ENCODE assay signal across 8 cellular contexts in genomic region chr6:7267521-7268091, GRCh38. TPM values are rescaled to one million over a fixed set of nuclear protein-coding genes. Genes with fewer than 3 reads are reported as not detected.
DNase-seq lines count a peak whose midpoint lies in the region; ATAC-seq, FAIRE-seq and TF ChIP-seq lines count a peak whose summit lies in the region.

No MANE protein-coding gene starts in this region.

- no peak for FAIRE-seq in H1 (lab: Jason Lieb, UNC)

- no peak overlapping the region for H2AK5ac ChIP-seq in H1 (ENCODE audit: low read depth, low read length)

- no peak overlapping the region for H3K56ac ChIP-seq in H1 (replicated peaks; ENCODE audit: insufficient read length, low read depth, low read length)

- H3K4me2 ChIP-seq in H1 (ENCODE audit: insufficient read depth in 1 of 2, low read depth in 2 of 2, low read length in 2 of 2): no peak overlapping the region
- H3K4me2 ChIP-seq in Karpas-422 (ENCODE audit: low read depth, low read length, poor library complexity, severe bottlenecking): no peak overlapping the region

- no peak overlapping the region for H3K23ac ChIP-seq in H1 (ENCODE audit: insufficient read length)

- no peak overlapping the region for H4K8ac ChIP-seq in H1 (ENCODE audit: extremely low read depth, insufficient read depth, low read length)

- no peaks in the 10 kb centered on the region for H3K9me3 Mint-ChIP-seq in Calu3 (ENCODE audit: low read depth, unreplicated experiment)

- H3K9ac ChIP-seq in H1 (replicated peaks in 1 of 4; ENCODE audit: extremely low read depth in 1 of 4, low read depth in 3 of 4, low read length in 3 of 4): no peak overlapping the region
- no peak overlapping the region for H3K9ac ChIP-seq in Karpas-422 (ENCODE audit: low read length)

- H2BK12ac ChIP-seq in H1 (ENCODE audit: low read depth, low read length): no peak overlapping the region

- H3K4me1 Mint-ChIP-seq in Calu3 (ENCODE audit: low read depth, unreplicated experiment): peaks cover 8% of the 10 kb centered on the region

- WGBS in H1 (ENCODE audit: extremely low coverage in 1 of 2, insufficient coverage in 1 of 2, insufficient read length in 1 of 2, insufficient replicate concordance in 2 of 2, low coverage in 1 of 2, low lambda C conversion rate in 2 of 2, missing lambda C conversion rate in 1 of 2), 2 experiments: 86% methylated on average over 13 of the region's 13 CpGs; no CpG with 5 or more reads in 1 of the 2 experiments

- H3K36me3 Mint-ChIP-seq in Calu3 (ENCODE audit: insufficient read depth, unreplicated experiment): no peaks in the 10 kb centered on the region

- no peak overlapping the region for H4K5ac ChIP-seq in H1 (ENCODE audit: insufficient read length, low read depth, low read length)

- H2BK20ac ChIP-seq in H1 (ENCODE audit: low read length): no peak overlapping the region

- TF ChIP-seq RAD21 in H1 (IDR thresholded peaks at IDR 0.05 in 1 of 2, conservative IDR thresholded peaks at IDR 0.05 in 1 of 2; ENCODE audit: low read depth in 2 of 2, low read length in 2 of 2): no peak

- no peak overlapping the region for H3K14ac ChIP-seq in H1 (ENCODE audit: insufficient read length)

- no peak for TF ChIP-seq EP300 in H1 (IDR thresholded peaks at IDR 0.05; ENCODE audit: borderline replicate concordance in 1 of 2, low read depth in 2 of 2, low read length in 2 of 2)

- intact Hi-C loops in Calu3 (cut with micrococcal nuclease; ENCODE audit: unreplicated experiment): no loop called here

- POLR2A ChIA-PET in H1 (lab: Charles Lee; ENCODE audit: partially characterized antibody): interaction anchor here (1.3 kb wide), 1 partner anchor 18 kb away, joined by 3 read pairs; no protein-coding TSS in a partner anchor

- H4K20me1 ChIP-seq in H1 (replicated peaks in 1 of 2; ENCODE audit: control insufficient read depth in 1 of 2, insufficient read depth in 2 of 2, low read length in 2 of 2) (no peaks in the 10 kb centered on the region), Karpas-422 (ENCODE audit: insufficient read depth, low read depth, low read length) (no peaks in the 10 kb centered on the region)

- H3K27ac ChIP-seq in H1 (ENCODE audit: low read depth, low read length): no peak overlapping the region
- no peak overlapping the region for H3K27ac ChIP-seq in Karpas-422 (ENCODE audit: low read length)

- ATAC-seq in GM19324 (IDR thresholded peaks at IDR 0.05; ENCODE audit: low FRiP score, unreplicated experiment) (no peak), HG03457 (IDR thresholded peaks at IDR 0.05; ENCODE audit: unreplicated experiment) (no peak), GM18502 (IDR thresholded peaks at IDR 0.05; ENCODE audit: poor library complexity, unreplicated experiment) (no peak)

- H3K4me1 ChIP-seq in H1 (replicated peaks in 1 of 4; ENCODE audit: control insufficient read depth in 3 of 4, insufficient read depth in 4 of 4, low read length in 3 of 4) (no peaks in the 10 kb centered on the region), Karpas-422 (ENCODE audit: low read length) (no peaks in the 10 kb centered on the region)

- no peak overlapping the region for H3K4me3 Mint-ChIP-seq in Calu3 (ENCODE audit: low read depth, unreplicated experiment)

- H4K91ac ChIP-seq in H1 (replicated peaks; ENCODE audit: insufficient read length, low read length): no peak overlapping the region

- H2BK120ac ChIP-seq in H1 (replicated peaks; ENCODE audit: low read depth, low read length): no peak overlapping the region

- H2BK15ac ChIP-seq in H1 (ENCODE audit: low read length): no peak overlapping the region

- no peaks in the 10 kb centered on the region for H3K23me2 ChIP-seq in H1 (ENCODE audit: low read depth, low read length)

- TF ChIP-seq POLR2A in H1 (IDR thresholded peaks at IDR 0.05; ENCODE audit: control extremely low read depth in 1 of 2, low read depth in 2 of 2, low read length in 2 of 2): no peak

- H3K79me2 ChIP-seq in H1 (ENCODE audit: control insufficient read depth in 1 of 2, insufficient read depth in 2 of 2, low read length in 2 of 2) (no peaks in the 10 kb centered on the region), Karpas-422 (ENCODE audit: low read length) (no peaks in the 10 kb centered on the region)

- no peak for TF ChIP-seq CTCF in Calu3 (IDR thresholded peaks at IDR 0.05; ENCODE audit: unreplicated experiment)
- no peak for TF ChIP-seq CTCF in H1 (IDR thresholded peaks at IDR 0.05; ENCODE audit: control extremely low read depth in 1 of 3, insufficient read depth in 1 of 3, low read depth in 1 of 3, low read length in 3 of 3)

- H3K79me1 ChIP-seq in H1 (ENCODE audit: low read depth, low read length): no peaks in the 10 kb centered on the region

- H2AFZ ChIP-seq in H1 (ENCODE audit: low read length) (no peak overlapping the region), Karpas-422 (ENCODE audit: low read length) (no peak overlapping the region)

- no peaks in the 10 kb centered on the region for H3K9me2 ChIP-seq in Karpas-422 (replicated peaks; ENCODE audit: insufficient read depth, low read length)

- H3K4me3 ChIP-seq in H1 (ENCODE audit: extremely low read depth in 1 of 4, insufficient read depth in 2 of 4, low read depth in 3 of 4, low read length in 4 of 4): no peak overlapping the region
- no peak overlapping the region for H3K4me3 ChIP-seq in Karpas-422 (ENCODE audit: low read length)

- H3K36me3 ChIP-seq in H1 (ENCODE audit: control insufficient read depth in 2 of 4, insufficient read depth in 4 of 4, low read length in 3 of 4): no peaks in the 10 kb centered on the region
- no peaks in the 10 kb centered on the region for H3K36me3 ChIP-seq in Karpas-422 (ENCODE audit: insufficient read depth, low read length)

- no peak overlapping the region for H3K27ac Mint-ChIP-seq in Calu3 (ENCODE audit: unreplicated experiment)

- H3K9me3 ChIP-seq in H1 (ENCODE audit: insufficient read depth in 2 of 2, low read depth in 1 of 2, low read length in 1 of 2): no peaks in the 10 kb centered on the region
- H3K9me3 ChIP-seq in Karpas-422 (ENCODE audit: low read length): no peaks in the 10 kb centered on the region

- BruUV-seq in Calu3 (replicated peaks; lab: Mats Ljungman, UMichigan): no TSS peak

- H2BK5ac ChIP-seq in H1 (ENCODE audit: low read depth, low read length): no peak overlapping the region

- H3K27me3 ChIP-seq in H1 (replicated peaks in 1 of 4; ENCODE audit: control insufficient read depth in 3 of 4, extremely low read depth in 1 of 4, insufficient read depth in 3 of 4, low read length in 3 of 4): no peaks in the 10 kb centered on the region
- H3K27me3 ChIP-seq in Karpas-422 (ENCODE audit: low read length): no peaks in the 10 kb centered on the region

- DNase-seq in Calu3 (peak; percentile 71), NCI-H1105 (lab: John Stamatoyannopoulos, UW) (peak; percentile 28), H1 (ENCODE audit: low read depth in 1 of 2, low spot score in 2 of 2) (no peak), nucleus accumbens (lab: John Stamatoyannopoulos, UW) (peak in 40 of 56 donors; percentile 20 to 80 (median 46)), Karpas-422 (no peak)

- CTCF ChIA-PET in Calu3 (lab: Charles Lee) (no interaction called here), H1 (lab: Charles Lee; ENCODE audit: partially characterized antibody) (interaction anchor here (1.0 kb wide), 1 partner anchor 9 kb away, joined by 3 read pairs; no protein-coding TSS in a partner anchor)

- H3K18ac ChIP-seq in H1 (ENCODE audit: extremely low read depth, low read length): peak overlapping the region; percentile 48; the same call in 1 of the 2 replicates

- no peaks in the 10 kb centered on the region for H3K27me3 Mint-ChIP-seq in Calu3 (ENCODE audit: unreplicated experiment)

- H3K4ac ChIP-seq in H1 (replicated peaks; ENCODE audit: insufficient read length, low read depth, low read length): no peak overlapping the region

TF ChIP-seq in H1, 55 proteins besides CTCF, POLR2A, EP300 and RAD21:
- TF ChIP-seq MAFK (IDR thresholded peaks at IDR 0.05; ENCODE audit: low read depth, low read length) (no peak), SIRT6 (IDR thresholded peaks at IDR 0.05; ENCODE audit: low read length) (no peak), CBX8 (IDR thresholded peaks at IDR 0.05; ENCODE audit: borderline replicate concordance, low read depth, low read length) (no peak), CHD2 (IDR thresholded peaks at IDR 0.05; ENCODE audit: low read length) (no peak), SAP30 (IDR thresholded peaks at IDR 0.05; ENCODE audit: insufficient read depth, insufficient replicate concordance, low read length) (no peak), ASH2L (IDR thresholded peaks at IDR 0.05; ENCODE audit: low read length) (no peak), EZH2 (IDR thresholded peaks at IDR 0.05; ENCODE audit: low read depth, low read length, severe bottlenecking) (no peak), KDM5A (IDR thresholded peaks at IDR 0.05; ENCODE audit: low read length) (no peak), RXRA (IDR thresholded peaks at IDR 0.05; ENCODE audit: insufficient read depth, low read depth, low read length) (no peak), SRF (IDR thresholded peaks at IDR 0.05; ENCODE audit: low read depth, low read length) (no peak), TCF12 (IDR thresholded peaks at IDR 0.05; ENCODE audit: low read depth, low read length) (no peak), FOSL1 (IDR thresholded peaks at IDR 0.05; ENCODE audit: insufficient read depth, low read depth, low read length) (no peak), HDAC6 (IDR thresholded peaks at IDR 0.05; ENCODE audit: low read depth, low read length) (no peak), GTF2F1 (IDR thresholded peaks at IDR 0.05; ENCODE audit: borderline replicate concordance, low read depth, low read length) (no peak), RFX5 (IDR thresholded peaks at IDR 0.05; ENCODE audit: borderline replicate concordance, low read depth, low read length) (no peak), CREB1 (IDR thresholded peaks at IDR 0.05) (no peak), BACH1 (IDR thresholded peaks at IDR 0.05; ENCODE audit: low read length) (no peak)

RNA-seq across cellular contexts. Expression of gene SSR1, which starts 45.4 kb away (rescaled TPM):
- 96.2 and 115 TPM in 2 replicates for total RNA-seq in Calu3 (2022)
- total RNA-seq in H1 (2021; fragmentation: NEBNext Ultra II Directional; extraction: Animal tissue kit (Norgen Biotek cat#: 25700)): 98.9 and 117 TPM in 2 replicates
- polyA plus RNA-seq in H1 (2011; rRNA removed): 15.4 and 26.6 TPM in 2 replicates
- polyA plus RNA-seq in H1 (2011; cell fraction: cytosol; rRNA removed): 48.6 TPM
- polyA plus RNA-seq in H1 (2011; cell fraction: nucleus; rRNA removed): 55.6 TPM
- 51.3 to 84.4 TPM (median 64.6 TPM) in 4 replicates for polyA plus RNA-seq in H1 (2012, experiment 1 of 2)
- polyA plus RNA-seq in H1 (2012, experiment 2 of 2): 7.7 TPM
- 89.8 TPM for polyA plus RNA-seq in H1 (2013, experiment 1 of 2)
- polyA plus RNA-seq in H1 (2013, experiment 2 of 2): 112 TPM
- polyA minus RNA-seq in H1 (2011; rRNA and poly(A)+ RNA removed): 65.9 and 78.5 TPM in 2 replicates
- 52.8 TPM for polyA minus RNA-seq in H1 (2011; cell fraction: cytosol; rRNA and poly(A)+ RNA removed)
- 25.5 TPM for polyA minus RNA-seq in H1 (2011; cell fraction: nucleus; rRNA and poly(A)+ RNA removed)
- 43.6 and 83.2 TPM in 2 replicates for total RNA-seq in Karpas-422 (2014; rRNA removed; shearing (Covaris generic); ENCODE audit: low replicate concordance)

Comparison
In these comparisons a context has a peak if more than half of its experiments do, and no peak if none do; other contexts are left out.
1. DNase-seq: peak in Calu3 (single experiment), NCI-H1105 (single experiment) and nucleus accumbens (40 of 56); none in H1 (0 of 2) and Karpas-422 (single experiment).